In the genomic region with DNA sequence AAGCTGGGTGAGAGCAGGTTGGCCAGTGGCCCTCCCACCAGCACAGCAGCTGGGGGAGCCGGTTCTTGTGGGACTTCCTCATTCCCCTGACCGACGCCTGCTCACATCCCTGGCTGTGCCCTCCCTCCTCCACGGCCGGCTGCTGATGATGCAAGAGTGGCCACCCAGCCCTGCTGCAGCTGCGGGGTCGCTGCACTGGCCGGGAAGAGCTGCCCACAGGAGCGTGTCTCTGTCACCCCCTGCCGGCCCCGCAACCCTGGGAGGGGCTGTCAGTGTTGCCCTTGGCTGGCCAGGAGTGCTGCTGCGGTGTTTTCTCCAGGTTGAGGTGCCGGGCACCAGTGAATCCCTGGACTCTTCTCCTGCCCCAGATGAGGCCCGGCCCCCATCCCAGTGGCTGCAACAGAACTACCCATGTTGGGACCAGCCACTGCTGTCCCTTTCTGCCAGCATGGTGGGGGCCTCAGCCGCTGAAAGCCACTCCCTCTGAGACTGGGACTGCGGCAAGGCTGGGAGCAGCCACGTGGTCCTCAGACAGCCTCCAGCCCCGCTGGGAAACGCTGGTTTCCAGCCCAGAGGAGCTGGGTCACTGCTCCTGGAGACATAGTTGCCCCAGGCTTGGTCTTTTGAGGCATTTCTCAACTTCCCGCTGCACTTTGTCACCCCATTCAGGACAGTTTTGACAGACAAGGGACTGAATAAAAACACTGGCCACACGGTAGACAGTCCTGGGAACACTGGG, we compare ENCODE assay signal across 8 cellular contexts. TPM values are rescaled to one million over a fixed set of nuclear protein-coding genes. Genes with fewer than 3 reads are reported as not detected.
A peak's percentile ranks its signal among the peaks of the same experiment; 100 is the strongest.
DNase-seq lines count a peak whose midpoint lies in the region; ATAC-seq and TF ChIP-seq lines count a peak whose summit lies in the region.

No MANE protein-coding gene starts in this region.

- H3K27ac Mint-ChIP-seq in activated T-cell treated with anti-CD3 and anti-CD28 coated beads, Interleukin-2, amount 50 U/mL, for 72 hours = no peak overlapping the region
- peak overlapping the region; percentile 6 for H3K27ac Mint-ChIP-seq in neural crest cell (ENCODE audit: unreplicated experiment)

- H3K9me3 Mint-ChIP-seq in activated T-cell treated with anti-CD3 and anti-CD28 coated beads, Interleukin-2, amount 50 U/mL, for 72 hours = no peaks in the 10 kb centered on the region
- H3K9me3 Mint-ChIP-seq in neural crest cell = no peaks in the 10 kb centered on the region

- H3K36me3 ChIP-seq in esophagus squamous epithelium = peaks cover 0 to 10% (median 0%) of the 10 kb centered on the region in 3 donors

- peak overlapping the region in 3 of 4 donors; percentile 2 to 69 (median 46) for H3K27ac ChIP-seq in esophagus squamous epithelium

- ATAC-seq in activated T-cell treated with anti-CD3 and anti-CD28 coated beads, Interleukin-2, amount 50 U/mL, for 72 hours (replicated peaks in 1 of 2) = no peak
- ATAC-seq in HG02623 (IDR thresholded peaks at IDR 0.05; ENCODE audit: unreplicated experiment) = no peak

- peak overlapping the region in 3 of 4 donors; percentile 13 to 37 (median 28) for H3K4me3 ChIP-seq in esophagus squamous epithelium

- peak overlapping the region; percentile 15 for H3K4me3 Mint-ChIP-seq in activated T-cell treated with anti-CD3 and anti-CD28 coated beads, Interleukin-2, amount 50 U/mL, for 72 hours
- peak overlapping the region; percentile 68 for H3K4me3 Mint-ChIP-seq in neural crest cell

- H3K36me3 Mint-ChIP-seq in activated T-cell treated with anti-CD3 and anti-CD28 coated beads, Interleukin-2, amount 50 U/mL, for 72 hours (ENCODE audit: insufficient read depth in 2 of 2) = no peaks in the 10 kb centered on the region
- no peaks in the 10 kb centered on the region for H3K36me3 Mint-ChIP-seq in neural crest cell (ENCODE audit: low read depth)

- H3K9me3 ChIP-seq in esophagus squamous epithelium = no peaks in the 10 kb centered on the region

- H3K27me3 ChIP-seq in esophagus squamous epithelium = no peaks in the 10 kb centered on the region

- DNase-seq in activated T-cell treated with anti-CD3 and anti-CD28 coated beads, Interleukin-2, amount 50 U/mL, for 72 hours = no peak
- DNase-seq in activated T-cell treated with anti-CD3 and anti-CD28 coated beads, Interleukin-2, amount 50 U/mL, for 1 hour = no peak
- DNase-seq in SK-N-DZ (ENCODE audit: low spot score) (peak; percentile 74), esophagus squamous epithelium (lab: John Stamatoyannopoulos, UW) (no peak), neural crest cell (ENCODE audit: low read depth, low spot score) (peak; percentile 54), 8988T (no peak), T1000 (lab: John Stamatoyannopoulos, UW) (no peak)

- no peaks in the 10 kb centered on the region for H3K27me3 Mint-ChIP-seq in activated T-cell treated with anti-CD3 and anti-CD28 coated beads, Interleukin-2, amount 50 U/mL, for 72 hours (ENCODE audit: low read depth)
- H3K27me3 Mint-ChIP-seq in neural crest cell (ENCODE audit: low read depth) = no peaks in the 10 kb centered on the region

- no peaks in the 10 kb centered on the region for H3K4me1 Mint-ChIP-seq in activated T-cell treated with anti-CD3 and anti-CD28 coated beads, Interleukin-2, amount 50 U/mL, for 72 hours (ENCODE audit: low read depth)
- H3K4me1 Mint-ChIP-seq in neural crest cell = peaks cover 10% of the 10 kb centered on the region

- TF ChIP-seq CTCF in esophagus squamous epithelium (IDR thresholded peaks at IDR 0.05) (no peak), neural crest cell (conservative IDR thresholded peaks at IDR 0.05) (peak; percentile 35)

- WGBS in esophagus squamous epithelium, 2 donors = 0 to 11% methylated on average over 2 to 9 of the region's 21 CpGs

- H3K4me1 ChIP-seq in esophagus squamous epithelium = peaks cover 0 to 26% (median 7%) of the 10 kb centered on the region in 3 donors

- TF ChIP-seq POLR2A in esophagus squamous epithelium (IDR thresholded peaks at IDR 0.05) = no peak

- intact Hi-C loops in esophagus squamous epithelium (cut with DNase I) = no loop called here

RNA-seq across cellular contexts. Expression of gene CARD9, which starts 0.7 kb away (rescaled TPM):
- 1 to 10 TPM; 1.2 to 1.6 TPM for total RNA-seq in activated T-cell treated with anti-CD3 and anti-CD28 coated beads, Interleukin-2, amount 50 U/mL, for 72 hours
- polyA plus RNA-seq in SK-N-DZ (2014; cell fraction: cytosol; rRNA removed) = 23.8 and 38.6 TPM in 2 replicates
- 257 and 268 TPM in 2 replicates for polyA plus RNA-seq in SK-N-DZ (2014; cell fraction: nucleus; rRNA removed)
- total RNA-seq in esophagus squamous epithelium (1 to 10 TPM in 2 of 4 donors, under 1 TPM in 2; 0.57 to 1.1 (median 1.0) TPM), neural crest cell (1.3 and 1.4 TPM in 2 replicates)

RNA-seq across cellular contexts. Expression of gene DNLZ, which starts 9.2 kb away (rescaled TPM):
- 10 to 100 TPM; 10.8 to 14.4 TPM for total RNA-seq in activated T-cell treated with anti-CD3 and anti-CD28 coated beads, Interleukin-2, amount 50 U/mL, for 72 hours
- polyA plus RNA-seq in SK-N-DZ (2014; cell fraction: cytosol; rRNA removed) = 39.9 and 53.5 TPM in 2 replicates
- polyA plus RNA-seq in SK-N-DZ (2014; cell fraction: nucleus; rRNA removed) = 53.5 and 73.3 TPM in 2 replicates
- total RNA-seq in esophagus squamous epithelium (10 to 100 TPM in 3 of 4 donors, 1 to 10 TPM in 1; 1.8 to 31.1 (median 19.7) TPM), neural crest cell (21.3 and 21.7 TPM in 2 replicates)

RNA-seq across cellular contexts. Expression of gene SNAPC4, which starts 27.2 kb away (rescaled TPM):
- total RNA-seq in activated T-cell treated with anti-CD3 and anti-CD28 coated beads, Interleukin-2, amount 50 U/mL, for 72 hours = 10 to 100 TPM; 10.9 to 14.3 TPM
- polyA plus RNA-seq in SK-N-DZ (2014; cell fraction: cytosol; rRNA removed) = 9.6 and 12.5 TPM in 2 replicates
- 47.5 and 49.7 TPM in 2 replicates for polyA plus RNA-seq in SK-N-DZ (2014; cell fraction: nucleus; rRNA removed)
- 1 to 10 TPM; 2.6 to 5.1 (median 4.5) TPM for total RNA-seq in esophagus squamous epithelium
- total RNA-seq in neural crest cell = 18.2 and 19.0 TPM in 2 replicates

RNA-seq across cellular contexts. Expression of gene ENTR1, which starts 37.7 kb away (rescaled TPM):
- 10 to 100 TPM; 47.2 to 70.6 TPM for total RNA-seq in activated T-cell treated with anti-CD3 and anti-CD28 coated beads, Interleukin-2, amount 50 U/mL, for 72 hours
- polyA plus RNA-seq in SK-N-DZ (2014; cell fraction: cytosol; rRNA removed) = 90.9 and 115 TPM in 2 replicates
- 298 and 375 TPM in 2 replicates for polyA plus RNA-seq in SK-N-DZ (2014; cell fraction: nucleus; rRNA removed)
- total RNA-seq in esophagus squamous epithelium (10 to 100 TPM; 24.3 to 31.9 (median 28.2) TPM), neural crest cell (84.1 and 89.3 TPM in 2 replicates)

RNA-seq across cellular contexts. Expression of gene PMPCA, which starts 37.7 kb away (rescaled TPM):
- total RNA-seq in activated T-cell treated with anti-CD3 and anti-CD28 coated beads, Interleukin-2, amount 50 U/mL, for 72 hours = 10 to 100 TPM; 61.9 to 62.7 TPM
- 64.4 and 73.5 TPM in 2 replicates for polyA plus RNA-seq in SK-N-DZ (2014; cell fraction: cytosol; rRNA removed)
- 132 and 141 TPM in 2 replicates for polyA plus RNA-seq in SK-N-DZ (2014; cell fraction: nucleus; rRNA removed)
- 10 to 100 TPM; 29.4 to 38.7 (median 33.5) TPM for total RNA-seq in esophagus squamous epithelium
- 82.1 and 86.6 TPM in 2 replicates for total RNA-seq in neural crest cell

Comparison
In these comparisons a context has a peak if more than half of its experiments do, and no peak if none do; other contexts are left out.
1. DNase-seq: peak in SK-N-DZ (single experiment) and neural crest cell (single experiment); none in activated T-cell treated with anti-CD3 and anti-CD28 coated beads, Interleukin-2, amount 50 U/mL, for 72 hours (0 of 2), activated T-cell treated with anti-CD3 and anti-CD28 coated beads, Interleukin-2, amount 50 U/mL, for 1 hour (single experiment), esophagus squamous epithelium (single experiment), 8988T (single experiment) and T1000 (single experiment).